21 cellular contexts compared by ENCODE assay signal in genomic region chr7:149277871-149278270, GRCh38.
"Had no signal": no experiment of that assay in that cellular context is flagged by ENCODE, and none has a peak within 500 bp of the region (broad histone marks: within the 10 kb centered on the region; RNA-seq: fewer than 3 reads in every experiment).

No MANE protein-coding gene starts in this region.

- H3K27me3 ChIP-seq: MG63 had no signal

- ATAC-seq: HepG2 had no signal

- H3K9me3 ChIP-seq: MG63, SK-N-SH had no signal

- H3K4me3 ChIP-seq: MG63 had no signal

- H3K4me2 ChIP-seq: SK-N-SH had no signal

- DNase-seq: IMR-90, Karpas-422, KG1, MG63, NCI-H1092, NCI-H1105 treated with DMSO at 0.1 percent for 48 hours, NCI-H1417 treated with DMSO at 0.1 percent for 48 hours, NCI-H146, NCI-H1694 treated with DMSO at 0.1 percent for 48 hours, NCI-H1930, NCI-H2081, NCI-H2107, NCI-H2227 treated with DMSO at 0.1 percent for 48 hours, NCI-H510A, NCI-H524 treated with DMSO at 0.1 percent for 48 hours, NCI-H69, NCI-H774, RPMI8226, SHP77, SK-N-SH had no signal
